ENCODE assay signal across 24 cellular contexts in genomic region chr17:20954794-20955193, GRCh38.
DNase-seq lines count a peak whose midpoint lies in the region; ATAC-seq and TF ChIP-seq lines count a peak whose summit lies in the region.
"Had no signal": no experiment of that assay in that cellular context is flagged by ENCODE, and none has a peak within 500 bp of the region (broad histone marks: within the 10 kb centered on the region; RNA-seq: fewer than 3 reads in every experiment).

No MANE protein-coding gene starts in this region.

- TF ChIP-seq CTCF in body of pancreas (IDR thresholded peaks at IDR 0.05) = no peak
- no peak for TF ChIP-seq CTCF in nephron progenitor cell (IDR thresholded peaks at IDR 0.05)
- no peak for TF ChIP-seq CTCF in stomach (IDR thresholded peaks at IDR 0.05)
- TF ChIP-seq CTCF in PC-9 (conservative IDR thresholded peaks at IDR 0.05) = no peak

- intact Hi-C loops in body of pancreas (cut with DNase I) (no loop called here), stomach (cut with DNase I; ENCODE audit: low total_unique reads) (no loop called here), PC-9 (cut with micrococcal nuclease; ENCODE audit: unreplicated experiment) (no loop called here)

- no peak overlapping the region for H3K4me2 ChIP-seq in PC-9

- no peak for TF ChIP-seq EP300 in stomach (IDR thresholded peaks at IDR 0.05)

- CTCF ChIA-PET in PC-9 (lab: Charles Lee) = interaction anchor here (0.6 kb wide), 1 partner anchor 140 kb away, joined by 4 read pairs; no protein-coding TSS in a partner anchor

- H3K9me3 ChIP-seq in SK-N-MC (ENCODE audit: low read depth, low read length) = no peaks in the 10 kb centered on the region
- H3K9me3 ChIP-seq in body of pancreas = no peaks in the 10 kb centered on the region
- no peaks in the 10 kb centered on the region for H3K9me3 ChIP-seq in stomach
- H3K9me3 ChIP-seq in PC-9 (ENCODE audit: insufficient read depth, low read depth) = no peaks in the 10 kb centered on the region
- H3K9me3 ChIP-seq: neutrophil, spleen, transverse colon had no signal

- H3K27ac ChIP-seq in SK-N-MC (peak overlapping the region; percentile 69; the same call in 1 of the 2 replicates), body of pancreas (peak overlapping the region in 1 of 4 donors; percentile 46), stomach (peak overlapping the region in 3 of 5 donors; percentile 2 to 43 (median 25)), PC-9 (no peak overlapping the region)
- H3K27ac ChIP-seq: dorsolateral prefrontal cortex, neutrophil, transverse colon had no signal

- no peak overlapping the region for H2AFZ ChIP-seq in PC-9

- no peaks in the 10 kb centered on the region for H3K27me3 Mint-ChIP-seq in nephron progenitor cell (ENCODE audit: low read depth, poor library complexity)
- H3K27me3 Mint-ChIP-seq: brain had no signal

- no peaks in the 10 kb centered on the region for H3K27me3 ChIP-seq in body of pancreas
- H3K27me3 ChIP-seq in stomach = peaks cover 0 to 8% (median 0%) of the 10 kb centered on the region in 3 donors
- H3K27me3 ChIP-seq in PC-9 (ENCODE audit: insufficient read depth, low read depth) = peaks cover 13% of the 10 kb centered on the region
- H3K27me3 ChIP-seq: dorsolateral prefrontal cortex, transverse colon had no signal

- TF ChIP-seq POLR2A in body of pancreas (IDR thresholded peaks at IDR 0.05) = no peak
- TF ChIP-seq POLR2A in stomach (IDR thresholded peaks at IDR 0.05) = no peak

- POLR2A ChIA-PET in PC-9 (lab: Charles Lee; ENCODE audit: unreplicated experiment) = no interaction called here

- 42 to 43% methylated on average over 4 of the region's 4 CpGs for WGBS in body of pancreas, 2 donors
- 31 to 58% (median 43%) methylated on average over 4 of the region's 4 CpGs for WGBS in stomach, 5 donors

- no peaks in the 10 kb centered on the region for H3K79me2 ChIP-seq in PC-9 (ENCODE audit: low read depth)

- H3K36me3 Mint-ChIP-seq in nephron progenitor cell (ENCODE audit: low read depth) = peaks cover 66% of the 10 kb centered on the region
- H3K36me3 Mint-ChIP-seq: activated CD8-positive, alpha-beta memory T cell treated with anti-CD3 and anti-CD28 coated beads, Interleukin-2, amount 10 ng/mL, durations not matched to agents 7 days and 5 days; IgD-negative memory B cell had no signal

- no peak overlapping the region for H3K4me3 Mint-ChIP-seq in nephron progenitor cell
- H3K4me3 Mint-ChIP-seq: activated CD4-positive, alpha-beta T cell treated with anti-CD3 and anti-CD28 coated beads, Interleukin-2, amount 10 ng/mL, durations not matched to agents 7 days and 5 days; activated CD8-positive, alpha-beta memory T cell treated with anti-CD3 and anti-CD28 coated beads, Interleukin-2, amount 10 ng/mL, durations not matched to agents 7 days and 5 days; brain; IgD-negative memory B cell; WTC11 had no signal

- H3K4me3 ChIP-seq in SK-N-MC (no peak overlapping the region), body of pancreas (no peak overlapping the region), stomach (no peak overlapping the region), PC-9 (no peak overlapping the region)
- H3K4me3 ChIP-seq: dorsolateral prefrontal cortex, spleen, transverse colon had no signal

- peaks cover 15% of the 10 kb centered on the region for H3K4me1 ChIP-seq in body of pancreas
- peaks cover 0 to 17% (median 8%) of the 10 kb centered on the region in 4 donors for H3K4me1 ChIP-seq in stomach
- peaks cover 7% of the 10 kb centered on the region; the same call in 1 of the 2 replicates for H3K4me1 ChIP-seq in PC-9 (replicated peaks; ENCODE audit: insufficient read depth)
- H3K4me1 ChIP-seq: spleen had no signal

- H3K9me3 Mint-ChIP-seq in nephron progenitor cell = no peaks in the 10 kb centered on the region
- H3K9me3 Mint-ChIP-seq: activated CD4-positive, alpha-beta T cell treated with anti-CD3 and anti-CD28 coated beads, Interleukin-2, amount 10 ng/mL, durations not matched to agents 7 days and 5 days; brain; IgD-negative memory B cell; WTC11 had no signal

- H4K20me1 ChIP-seq in PC-9 (ENCODE audit: insufficient read depth) = no peaks in the 10 kb centered on the region

- H3K9me2 ChIP-seq in PC-9 (ENCODE audit: insufficient read depth) = no peaks in the 10 kb centered on the region

- no peaks in the 10 kb centered on the region for H3F3A ChIP-seq in PC-9 (ENCODE audit: insufficient read depth, low read depth)

- peak overlapping the region; percentile 28 for H3K9ac ChIP-seq in SK-N-MC (ENCODE audit: insufficient read length)

- H3K4me1 Mint-ChIP-seq in nephron progenitor cell = peaks cover 6% of the 10 kb centered on the region
- H3K4me1 Mint-ChIP-seq: activated CD4-positive, alpha-beta T cell treated with anti-CD3 and anti-CD28 coated beads, Interleukin-2, amount 10 ng/mL, durations not matched to agents 7 days and 5 days; activated CD8-positive, alpha-beta memory T cell treated with anti-CD3 and anti-CD28 coated beads, Interleukin-2, amount 10 ng/mL, durations not matched to agents 7 days and 5 days had no signal

- DNase-seq in SK-N-MC (ENCODE audit: low read depth, low spot score) (no peak), body of pancreas (no peak), nephron progenitor cell (no peak), stomach (no peak), PC-9 (no peak)
- DNase-seq: activated CD4-positive, alpha-beta T cell treated with anti-CD3 and anti-CD28 coated beads, Interleukin-2, amount 10 ng/mL, durations not matched to agents 7 days and 5 days; activated CD8-positive, alpha-beta memory T cell treated with anti-CD3 and anti-CD28 coated beads, Interleukin-2, amount 10 ng/mL, durations not matched to agents 7 days and 5 days; activated naive CD4-positive, alpha-beta T cell; activated T-cell treated with anti-CD3 and anti-CD28 coated beads, Interleukin-2, amount 50 U/mL, for 48 hours; C1 segment of cervical spinal cord; DMS79; dorsolateral prefrontal cortex; GDM1; kidney; NCI-H1105; NCI-H2081 treated with DMSO at 0.1 percent for 48 hours; spleen; transverse colon had no signal

- peak; percentile 60 for ATAC-seq in body of pancreas
- no peak for ATAC-seq in HG03439 (IDR thresholded peaks at IDR 0.05; ENCODE audit: unreplicated experiment)
- no peak for ATAC-seq in GM18517 (IDR thresholded peaks at IDR 0.05; ENCODE audit: unreplicated experiment)
- ATAC-seq: activated CD8-positive, alpha-beta memory T cell treated with anti-CD3 and anti-CD28 coated beads, Interleukin-2, amount 10 ng/mL, durations not matched to agents 7 days and 5 days; WTC11 had no signal

- BruUV-seq in PC-9 (replicated peaks; lab: Mats Ljungman, UMichigan) = no TSS peak

- no peaks in the 10 kb centered on the region for H3K36me3 ChIP-seq in SK-N-MC (ENCODE audit: insufficient read depth, low read length)
- H3K36me3 ChIP-seq in body of pancreas (replicated peaks in 1 of 2; ENCODE audit: insufficient read depth in 1 of 2, low read depth in 2 of 2) = no peaks in the 10 kb centered on the region
- H3K36me3 ChIP-seq in stomach = no peaks in the 10 kb centered on the region
- no peaks in the 10 kb centered on the region for H3K36me3 ChIP-seq in PC-9 (ENCODE audit: low read depth)
- H3K36me3 ChIP-seq: neutrophil, spleen, transverse colon had no signal

- peak overlapping the region; percentile 39 for H3K27ac Mint-ChIP-seq in nephron progenitor cell
- H3K27ac Mint-ChIP-seq: activated CD4-positive, alpha-beta T cell treated with anti-CD3 and anti-CD28 coated beads, Interleukin-2, amount 10 ng/mL, durations not matched to agents 7 days and 5 days; activated CD8-positive, alpha-beta memory T cell treated with anti-CD3 and anti-CD28 coated beads, Interleukin-2, amount 10 ng/mL, durations not matched to agents 7 days and 5 days; IgD-negative memory B cell; WTC11 had no signal
